22 cellular contexts compared by ENCODE assay signal in the genomic region with DNA sequence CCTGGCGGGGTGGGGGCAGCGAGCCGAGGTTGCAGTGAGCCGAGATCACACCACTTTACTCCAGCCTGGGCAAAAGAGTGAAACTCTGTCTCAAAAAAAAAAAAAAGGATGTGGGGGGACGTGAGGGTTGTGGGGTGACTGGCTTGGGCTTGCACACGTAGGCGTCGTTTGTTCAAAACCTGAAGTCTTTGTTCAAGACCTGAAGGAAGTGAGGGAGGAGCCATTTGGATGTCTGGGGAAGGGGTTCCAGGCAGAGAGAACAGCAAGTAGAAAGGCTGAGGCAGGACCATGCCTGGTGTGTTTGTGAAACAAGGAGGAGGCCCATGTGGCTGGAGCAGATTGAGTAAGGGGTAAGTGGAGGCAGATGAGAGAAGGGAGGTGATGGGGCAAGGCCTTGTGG. TPM values are rescaled to one million over a fixed set of nuclear protein-coding genes. Genes with fewer than 3 reads are reported as not detected.
DNase-seq lines count a peak whose midpoint lies in the region; ATAC-seq and TF ChIP-seq lines count a peak whose summit lies in the region.
"Had no signal": no experiment of that assay in that cellular context is flagged by ENCODE, and none has a peak within 500 bp of the region (broad histone marks: within the 10 kb centered on the region; RNA-seq: fewer than 3 reads in every experiment).

No MANE protein-coding gene starts in this region.

- H3K79me2 ChIP-seq in PC-3 (ENCODE audit: low read length), result no peaks in the 10 kb centered on the region

- POLR2A ChIA-PET in activated CD4-positive, alpha-beta T cell treated with anti-CD3 and anti-CD28 coated beads, Interleukin-2, amount 10 ng/mL, durations not matched to agents 7 days and 5 days (lab: Charles Lee), result interaction anchor here (0.6 kb wide), 1 partner anchor 44 kb away, joined by 4 read pairs; a partner anchor contains a TSS
- POLR2A ChIA-PET in activated naive CD8-positive, alpha-beta T cell treated with anti-CD3 and anti-CD28 coated beads, Interleukin-2, amount 10 ng/mL, durations not matched to agents 7 days and 5 days (lab: Charles Lee), result interaction anchor here (0.7 to 2.5 kb wide), 6 partner anchors 19 to 54 kb away, joined by 3 to 16 read pairs (median 4); a partner anchor contains a TSS
- POLR2A ChIA-PET in PC-3 (lab: Charles Lee; ENCODE audit: unreplicated experiment), result no interaction called here

- DNase-seq in activated CD4-positive, alpha-beta T cell treated with anti-CD3 and anti-CD28 coated beads, Interleukin-2, amount 10 ng/mL, durations not matched to agents 7 days and 5 days, result peak; percentile 55
- DNase-seq in activated CD4-positive, alpha-beta T cell treated with anti-CD3 and anti-CD28 coated beads for 1 hour, result no peak
- peak; percentile 63 for DNase-seq in activated naive CD8-positive, alpha-beta T cell treated with anti-CD3 and anti-CD28 coated beads, Interleukin-2, amount 10 ng/mL, durations not matched to agents 7 days and 5 days
- peak; percentile 33 for DNase-seq in stimulated activated CD8-positive, alpha-beta memory T cell treated with anti-CD3 and anti-CD28 coated beads, Interleukin-4, amount 100 ng/mL, for 48 hours
- DNase-seq in NCI-H1436 treated with DMSO at 0.1 percent for 48 hours (lab: John Stamatoyannopoulos, UW) (no peak), gastrocnemius medialis (no peak), PC-3 (no peak)
- DNase-seq: immature natural killer cell; left lung; midbrain; NCI-H2029; NCI-H226; NCI-H82; OCI-M1; SHP77; stimulated activated naive CD4-positive, alpha-beta T cell treated with Interleukin-2 at 50 U/mL for 16 hours; upper lobe of right lung had no signal

- CTCF ChIA-PET in activated CD4-positive, alpha-beta T cell treated with anti-CD3 and anti-CD28 coated beads, Interleukin-2, amount 10 ng/mL, durations not matched to agents 7 days and 5 days (lab: Charles Lee), result interaction anchor here (0.6 to 0.8 kb wide), 4 partner anchors 11 to 1946 kb away, joined by 4 to 5 read pairs (median 4); no protein-coding TSS in a partner anchor
- CTCF ChIA-PET in PC-3 (lab: Charles Lee), result no interaction called here

- H3K4me3 ChIP-seq in gastrocnemius medialis (no peak overlapping the region), PC-3 (ENCODE audit: low read length) (no peak overlapping the region)
- H3K4me3 ChIP-seq: left lung, upper lobe of right lung had no signal

- TF ChIP-seq CTCF in gastrocnemius medialis (IDR thresholded peaks at IDR 0.05 in 4 of 5, conservative IDR thresholded peaks at IDR 0.05 in 1 of 5) (no peak), PC-3 (conservative IDR thresholded peaks at IDR 0.05; ENCODE audit: low read depth, low read length) (no peak)

- H3K4me1 ChIP-seq in gastrocnemius medialis, result no peaks in the 10 kb centered on the region
- no peaks in the 10 kb centered on the region for H3K4me1 ChIP-seq in PC-3 (ENCODE audit: insufficient read depth, low read length)
- H3K4me1 ChIP-seq: upper lobe of right lung had no signal

- peaks cover 4% of the 10 kb centered on the region for H3K36me3 Mint-ChIP-seq in activated CD4-positive, alpha-beta T cell treated with anti-CD3 and anti-CD28 coated beads, Interleukin-2, amount 10 ng/mL, durations not matched to agents 7 days and 5 days (ENCODE audit: low read depth)
- H3K36me3 Mint-ChIP-seq in T-helper 1 cell treated with Interleukin-12 subunit alpha and Interleukin-12 subunit beta and Interleukin-4 antibody, amounts not matched to agents 30 μg/mL and 1 μg/mL, for 36 hours (ENCODE audit: low read depth), result peaks cover 7% of the 10 kb centered on the region
- H3K36me3 Mint-ChIP-seq in activated naive CD8-positive, alpha-beta T cell treated with anti-CD3 and anti-CD28 coated beads, Interleukin-2, amount 10 ng/mL, durations not matched to agents 7 days and 5 days, result peaks cover 11% of the 10 kb centered on the region

- peak overlapping the region; percentile 76 for H3K4me3 Mint-ChIP-seq in activated CD4-positive, alpha-beta T cell treated with anti-CD3 and anti-CD28 coated beads, Interleukin-2, amount 10 ng/mL, durations not matched to agents 7 days and 5 days
- peak overlapping the region; percentile 93 for H3K4me3 Mint-ChIP-seq in T-helper 1 cell treated with Interleukin-12 subunit alpha and Interleukin-12 subunit beta and Interleukin-4 antibody, amounts not matched to agents 30 μg/mL and 1 μg/mL, for 36 hours
- H3K4me3 Mint-ChIP-seq in activated naive CD8-positive, alpha-beta T cell treated with anti-CD3 and anti-CD28 coated beads, Interleukin-2, amount 10 ng/mL, durations not matched to agents 7 days and 5 days, result peak overlapping the region; percentile 99
- H3K4me3 Mint-ChIP-seq: B cell; brain; dendritic cell treated with granulocyte-macrophage colony-stimulating factor and Interleukin-4, amounts not matched to agents 40 ng/mL and 50 ng/mL, for 4 days; neural crest cell had no signal

- no peaks in the 10 kb centered on the region for H3K9me3 ChIP-seq in gastrocnemius medialis
- H3K9me3 ChIP-seq in PC-3 (ENCODE audit: low read length), result no peaks in the 10 kb centered on the region
- H3K9me3 ChIP-seq: left lung, upper lobe of right lung had no signal

- no peak overlapping the region for H3K4me2 ChIP-seq in PC-3 (ENCODE audit: low read length)

- no peaks in the 10 kb centered on the region for H3K9me2 ChIP-seq in PC-3 (replicated peaks; ENCODE audit: low read length)

- intact Hi-C loops in gastrocnemius medialis (cut with DNase I; ENCODE audit: low total_unique reads) (no loop called here), PC-3 (cut with micrococcal nuclease) (no loop called here)

- H3F3A ChIP-seq in PC-3 (ENCODE audit: low read length, unreplicated experiment), result no peaks in the 10 kb centered on the region

- peak; percentile 63 for ATAC-seq in activated naive CD8-positive, alpha-beta T cell treated with anti-CD3 and anti-CD28 coated beads, Interleukin-2, amount 10 ng/mL, durations not matched to agents 7 days and 5 days (ENCODE audit: low read depth)
- ATAC-seq in gastrocnemius medialis, result no peak
- no peak for ATAC-seq in PC-3
- ATAC-seq: left lung, upper lobe of right lung had no signal

- peaks cover 89% of the 10 kb centered on the region for H3K4me1 Mint-ChIP-seq in activated CD4-positive, alpha-beta T cell treated with anti-CD3 and anti-CD28 coated beads, Interleukin-2, amount 10 ng/mL, durations not matched to agents 7 days and 5 days
- peaks cover 63% of the 10 kb centered on the region for H3K4me1 Mint-ChIP-seq in T-helper 1 cell treated with Interleukin-12 subunit alpha and Interleukin-12 subunit beta and Interleukin-4 antibody, amounts not matched to agents 30 μg/mL and 1 μg/mL, for 36 hours (ENCODE audit: low read depth)
- peaks cover 71% of the 10 kb centered on the region for H3K4me1 Mint-ChIP-seq in activated naive CD8-positive, alpha-beta T cell treated with anti-CD3 and anti-CD28 coated beads, Interleukin-2, amount 10 ng/mL, durations not matched to agents 7 days and 5 days
- H3K4me1 Mint-ChIP-seq: neural crest cell had no signal

- H3K27ac Mint-ChIP-seq in activated CD4-positive, alpha-beta T cell treated with anti-CD3 and anti-CD28 coated beads, Interleukin-2, amount 10 ng/mL, durations not matched to agents 7 days and 5 days, result peak overlapping the region; percentile 96
- H3K27ac Mint-ChIP-seq in T-helper 1 cell treated with Interleukin-12 subunit alpha and Interleukin-12 subunit beta and Interleukin-4 antibody, amounts not matched to agents 30 μg/mL and 1 μg/mL, for 36 hours, result peak overlapping the region; percentile 97
- H3K27ac Mint-ChIP-seq in activated naive CD8-positive, alpha-beta T cell treated with anti-CD3 and anti-CD28 coated beads, Interleukin-2, amount 10 ng/mL, durations not matched to agents 7 days and 5 days, result peak overlapping the region; percentile 99
- H3K27ac Mint-ChIP-seq: B cell; dendritic cell treated with granulocyte-macrophage colony-stimulating factor and Interleukin-4, amounts not matched to agents 40 ng/mL and 50 ng/mL, for 4 days had no signal

- H3K36me3 ChIP-seq in gastrocnemius medialis, result no peaks in the 10 kb centered on the region
- no peaks in the 10 kb centered on the region for H3K36me3 ChIP-seq in PC-3 (ENCODE audit: low read depth, low read length)
- H3K36me3 ChIP-seq: left lung, upper lobe of right lung had no signal

- TF ChIP-seq POLR2A in gastrocnemius medialis (IDR thresholded peaks at IDR 0.05), result no peak

- no TSS peak for BruUV-seq in PC-3 (replicated peaks; lab: Mats Ljungman, UMichigan)

- H3K9me3 Mint-ChIP-seq in activated CD4-positive, alpha-beta T cell treated with anti-CD3 and anti-CD28 coated beads, Interleukin-2, amount 10 ng/mL, durations not matched to agents 7 days and 5 days, result no peaks in the 10 kb centered on the region
- H3K9me3 Mint-ChIP-seq in T-helper 1 cell treated with Interleukin-12 subunit alpha and Interleukin-12 subunit beta and Interleukin-4 antibody, amounts not matched to agents 30 μg/mL and 1 μg/mL, for 36 hours, result no peaks in the 10 kb centered on the region
- no peaks in the 10 kb centered on the region for H3K9me3 Mint-ChIP-seq in activated naive CD8-positive, alpha-beta T cell treated with anti-CD3 and anti-CD28 coated beads, Interleukin-2, amount 10 ng/mL, durations not matched to agents 7 days and 5 days
- H3K9me3 Mint-ChIP-seq: brain; dendritic cell treated with granulocyte-macrophage colony-stimulating factor and Interleukin-4, amounts not matched to agents 40 ng/mL and 50 ng/mL, for 4 days; immature natural killer cell; neural crest cell had no signal

- in situ Hi-C loops in gastrocnemius medialis (cut with MboI; ENCODE audit: low sequenced_read_pairs in 4 of 4), result no loop called here

- no peaks in the 10 kb centered on the region for H3K27me3 ChIP-seq in gastrocnemius medialis
- H3K27me3 ChIP-seq in PC-3 (ENCODE audit: low read length), result no peaks in the 10 kb centered on the region
- H3K27me3 ChIP-seq: left lung, upper lobe of right lung had no signal

- H3K27ac ChIP-seq in gastrocnemius medialis, result no peak overlapping the region
- H3K27ac ChIP-seq in PC-3 (ENCODE audit: low read length), result no peak overlapping the region
- H3K27ac ChIP-seq: left lung, upper lobe of right lung had no signal

- H2AFZ ChIP-seq in PC-3 (ENCODE audit: low read length), result no peak overlapping the region

- no peak overlapping the region for H3K9ac ChIP-seq in PC-3 (ENCODE audit: low read length)

- no peaks in the 10 kb centered on the region for H3K27me3 Mint-ChIP-seq in activated CD4-positive, alpha-beta T cell treated with anti-CD3 and anti-CD28 coated beads, Interleukin-2, amount 10 ng/mL, durations not matched to agents 7 days and 5 days
- H3K27me3 Mint-ChIP-seq in T-helper 1 cell treated with Interleukin-12 subunit alpha and Interleukin-12 subunit beta and Interleukin-4 antibody, amounts not matched to agents 30 μg/mL and 1 μg/mL, for 36 hours (ENCODE audit: low read depth), result no peaks in the 10 kb centered on the region
- H3K27me3 Mint-ChIP-seq in activated naive CD8-positive, alpha-beta T cell treated with anti-CD3 and anti-CD28 coated beads, Interleukin-2, amount 10 ng/mL, durations not matched to agents 7 days and 5 days, result no peaks in the 10 kb centered on the region
- H3K27me3 Mint-ChIP-seq: brain had no signal

- H4K20me1 ChIP-seq in PC-3 (ENCODE audit: low read length), result no peaks in the 10 kb centered on the region

RNA-seq across cellular contexts. Expression of a gene that starts 27.8 kb away (rescaled TPM):
- total RNA-seq in activated CD4-positive, alpha-beta T cell treated with anti-CD3 and anti-CD28 coated beads, Interleukin-2, amount 10 ng/mL, durations not matched to agents 7 days and 5 days, result 10 to 100 TPM; 87.1 to 92.5 TPM
- 100 to 1,000 TPM in 1 of 2 experiments, 10 to 100 TPM in 1; 95.1 to 101 TPM for total RNA-seq in activated naive CD8-positive, alpha-beta T cell treated with anti-CD3 and anti-CD28 coated beads, Interleukin-2, amount 10 ng/mL, durations not matched to agents 7 days and 5 days
- total RNA-seq in gastrocnemius medialis (100 to 1,000 TPM in 2 of 4 donors, 10 to 100 TPM in 2; 83.9 to 111 (median 93.4) TPM), PC-3 (2014; rRNA removed) (314 and 349 TPM in 2 replicates)

RNA-seq across cellular contexts. Expression of a gene that starts 35.2 kb away (rescaled TPM):
- total RNA-seq in activated CD4-positive, alpha-beta T cell treated with anti-CD3 and anti-CD28 coated beads, Interleukin-2, amount 10 ng/mL, durations not matched to agents 7 days and 5 days, result 100 to 1,000 TPM; 313 to 349 TPM
- 100 to 1,000 TPM; 310 to 340 TPM for total RNA-seq in activated naive CD8-positive, alpha-beta T cell treated with anti-CD3 and anti-CD28 coated beads, Interleukin-2, amount 10 ng/mL, durations not matched to agents 7 days and 5 days
- total RNA-seq in gastrocnemius medialis, result 100 to 1,000 TPM; 388 to 612 (median 544) TPM
- 521 and 599 TPM in 2 replicates for total RNA-seq in PC-3 (2014; rRNA removed)

RNA-seq across cellular contexts. Expression of a gene that starts 44.0 kb away (rescaled TPM):
- 10 to 100 TPM; 20.9 to 25.6 TPM for total RNA-seq in activated CD4-positive, alpha-beta T cell treated with anti-CD3 and anti-CD28 coated beads, Interleukin-2, amount 10 ng/mL, durations not matched to agents 7 days and 5 days
- 10 to 100 TPM; 33.9 to 37.0 TPM for total RNA-seq in activated naive CD8-positive, alpha-beta T cell treated with anti-CD3 and anti-CD28 coated beads, Interleukin-2, amount 10 ng/mL, durations not matched to agents 7 days and 5 days
- 10 to 100 TPM in 3 of 4 donors, 1 to 10 TPM in 1; 7.6 to 28.4 (median 15.1) TPM for total RNA-seq in gastrocnemius medialis
- total RNA-seq in PC-3 (2014; rRNA removed), result 31.4 and 37.6 TPM in 2 replicates

Comparison
In these comparisons a context has a peak if more than half of its experiments do, and no peak if none do; other contexts are left out.
1. DNase-seq: peak in activated CD4-positive, alpha-beta T cell treated with anti-CD3 and anti-CD28 coated beads, Interleukin-2, amount 10 ng/mL, durations not matched to agents 7 days and 5 days (single experiment), activated naive CD8-positive, alpha-beta T cell treated with anti-CD3 and anti-CD28 coated beads, Interleukin-2, amount 10 ng/mL, durations not matched to agents 7 days and 5 days (single experiment) and stimulated activated CD8-positive, alpha-beta memory T cell treated with anti-CD3 and anti-CD28 coated beads, Interleukin-4, amount 100 ng/mL, for 48 hours (single experiment); none in activated CD4-positive, alpha-beta T cell treated with anti-CD3 and anti-CD28 coated beads for 1 hour (single experiment), NCI-H1436 treated with DMSO at 0.1 percent for 48 hours (single experiment), gastrocnemius medialis (0 of 2) and PC-3 (single experiment).
2. Peak in every context shown above with its lines, with median percentiles within 50 percentile points of each other: H3K27ac Mint-ChIP-seq and H3K4me3 Mint-ChIP-seq.